ENCODE assay signal across 1 cellular context in the genomic region with DNA sequence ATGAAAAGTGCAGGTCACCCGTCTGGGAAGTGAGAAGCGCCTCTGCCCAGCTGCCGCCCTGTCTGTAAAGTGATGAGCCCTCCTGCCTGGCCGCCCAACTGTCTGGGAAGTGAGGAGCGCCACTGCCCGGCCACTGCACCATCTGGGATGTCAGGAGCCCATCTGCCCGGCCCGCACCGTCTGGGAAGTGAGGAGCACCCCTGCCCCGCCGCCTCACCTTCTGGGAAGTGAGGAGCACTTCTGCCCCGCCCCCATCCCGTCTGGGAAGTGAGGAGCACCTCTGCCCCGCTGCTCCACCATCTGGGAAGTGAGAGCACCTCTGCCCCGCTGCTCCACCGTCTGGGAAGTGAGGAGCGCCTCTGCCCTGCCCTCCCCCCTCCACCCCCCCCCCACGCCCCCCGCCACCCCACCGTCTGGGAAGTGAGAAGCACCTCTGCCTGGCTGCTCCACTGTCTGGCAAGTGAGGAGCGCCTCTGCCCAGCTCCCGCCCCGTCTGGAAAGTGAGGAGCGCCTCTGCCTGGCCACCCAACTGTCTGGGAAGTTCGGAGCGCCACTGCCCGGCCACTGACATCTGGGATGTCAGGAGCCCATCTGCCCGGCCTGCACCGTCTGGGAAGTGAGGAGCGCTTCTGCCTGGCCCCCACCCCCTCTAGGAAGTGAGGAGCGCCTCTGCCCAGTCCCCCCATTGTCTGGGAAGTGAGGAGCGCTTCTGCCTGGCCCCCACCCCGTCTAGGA.
TF ChIP-seq lines count a peak whose summit lies in the region.

No MANE protein-coding gene starts in this region.

TF ChIP-seq in GM23338, 12 proteins besides CTCF, POLR2A, EP300 and RAD21 (continued from another document):
- TF ChIP-seq, protein P1, sequence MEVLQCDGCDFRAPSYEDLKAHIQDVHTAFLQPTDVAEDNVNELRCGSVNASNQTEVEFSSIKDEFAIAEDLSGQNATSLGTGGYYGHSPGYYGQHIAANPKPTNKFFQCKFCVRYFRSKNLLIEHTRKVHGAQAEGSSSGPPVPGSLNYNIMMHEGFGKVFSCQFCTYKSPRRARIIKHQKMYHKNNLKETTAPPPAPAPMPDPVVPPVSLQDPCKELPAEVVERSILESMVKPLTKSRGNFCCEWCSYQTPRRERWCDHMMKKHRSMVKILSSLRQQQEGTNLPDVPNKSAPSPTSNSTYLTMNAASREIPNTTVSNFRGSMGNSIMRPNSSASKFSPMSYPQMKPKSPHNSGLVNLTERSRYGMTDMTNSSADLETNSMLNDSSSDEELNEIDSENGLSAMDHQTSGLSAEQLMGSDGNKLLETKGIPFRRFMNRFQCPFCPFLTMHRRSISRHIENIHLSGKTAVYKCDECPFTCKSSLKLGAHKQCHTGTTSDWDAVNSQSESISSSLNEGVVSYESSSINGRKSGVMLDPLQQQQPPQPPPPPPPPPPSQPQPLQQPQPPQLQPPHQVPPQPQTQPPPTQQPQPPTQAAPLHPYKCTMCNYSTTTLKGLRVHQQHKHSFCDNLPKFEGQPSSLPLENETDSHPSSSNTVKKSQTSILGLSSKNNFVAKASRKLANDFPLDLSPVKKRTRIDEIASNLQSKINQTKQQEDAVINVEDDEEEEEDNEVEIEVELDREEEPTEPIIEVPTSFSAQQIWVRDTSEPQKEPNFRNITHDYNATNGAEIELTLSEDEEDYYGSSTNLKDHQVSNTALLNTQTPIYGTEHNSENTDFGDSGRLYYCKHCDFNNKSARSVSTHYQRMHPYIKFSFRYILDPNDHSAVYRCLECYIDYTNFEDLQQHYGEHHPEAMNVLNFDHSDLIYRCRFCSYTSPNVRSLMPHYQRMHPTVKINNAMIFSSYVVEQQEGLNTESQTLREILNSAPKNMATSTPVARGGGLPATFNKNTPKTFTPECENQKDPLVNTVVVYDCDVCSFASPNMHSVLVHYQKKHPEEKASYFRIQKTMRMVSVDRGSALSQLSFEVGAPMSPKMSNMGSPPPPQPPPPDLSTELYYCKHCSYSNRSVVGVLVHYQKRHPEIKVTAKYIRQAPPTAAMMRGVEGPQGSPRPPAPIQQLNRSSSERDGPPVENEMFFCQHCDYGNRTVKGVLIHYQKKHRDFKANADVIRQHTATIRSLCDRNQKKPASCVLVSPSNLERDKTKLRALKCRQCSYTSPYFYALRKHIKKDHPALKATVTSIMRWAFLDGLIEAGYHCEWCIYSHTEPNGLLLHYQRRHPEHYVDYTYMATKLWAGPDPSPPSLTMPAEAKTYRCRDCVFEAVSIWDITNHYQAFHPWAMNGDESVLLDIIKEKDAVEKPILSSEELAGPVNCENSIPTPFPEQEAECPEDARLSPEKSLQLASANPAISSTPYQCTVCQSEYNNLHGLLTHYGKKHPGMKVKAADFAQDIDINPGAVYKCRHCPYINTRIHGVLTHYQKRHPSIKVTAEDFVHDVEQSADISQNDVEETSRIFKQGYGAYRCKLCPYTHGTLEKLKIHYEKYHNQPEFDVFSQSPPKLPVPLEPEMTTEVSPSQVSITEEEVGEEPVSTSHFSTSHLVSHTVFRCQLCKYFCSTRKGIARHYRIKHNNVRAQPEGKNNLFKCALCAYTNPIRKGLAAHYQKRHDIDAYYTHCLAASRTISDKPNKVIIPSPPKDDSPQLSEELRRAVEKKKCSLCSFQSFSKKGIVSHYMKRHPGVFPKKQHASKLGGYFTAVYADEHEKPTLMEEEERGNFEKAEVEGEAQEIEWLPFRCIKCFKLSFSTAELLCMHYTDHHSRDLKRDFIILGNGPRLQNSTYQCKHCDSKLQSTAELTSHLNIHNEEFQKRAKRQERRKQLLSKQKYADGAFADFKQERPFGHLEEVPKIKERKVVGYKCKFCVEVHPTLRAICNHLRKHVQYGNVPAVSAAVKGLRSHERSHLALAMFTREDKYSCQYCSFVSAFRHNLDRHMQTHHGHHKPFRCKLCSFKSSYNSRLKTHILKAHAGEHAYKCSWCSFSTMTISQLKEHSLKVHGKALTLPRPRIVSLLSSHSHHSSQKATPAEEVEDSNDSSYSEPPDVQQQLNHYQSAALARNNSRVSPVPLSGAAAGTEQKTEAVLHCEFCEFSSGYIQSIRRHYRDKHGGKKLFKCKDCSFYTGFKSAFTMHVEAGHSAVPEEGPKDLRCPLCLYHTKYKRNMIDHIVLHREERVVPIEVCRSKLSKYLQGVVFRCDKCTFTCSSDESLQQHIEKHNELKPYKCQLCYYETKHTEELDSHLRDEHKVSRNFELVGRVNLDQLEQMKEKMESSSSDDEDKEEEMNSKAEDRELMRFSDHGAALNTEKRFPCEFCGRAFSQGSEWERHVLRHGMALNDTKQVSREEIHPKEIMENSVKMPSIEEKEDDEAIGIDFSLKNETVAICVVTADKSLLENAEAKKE (CRISPR knock-in tag; IDR thresholded peaks at IDR 0.05) = no peak
- TF ChIP-seq REST (IDR thresholded peaks at IDR 0.05; ENCODE audit: unreplicated experiment) (no peak), JUNB (IDR thresholded peaks at IDR 0.05; ENCODE audit: unreplicated experiment) (no peak)
TF ChIP-seq in GM23338: peak in this region for 0.
